ENCODE assay signal across 6 cellular contexts in genomic region chr15:98207928-98208327, GRCh38.
"Had no signal": no experiment of that assay in that cellular context is flagged by ENCODE, and none has a peak within 500 bp of the region (broad histone marks: within the 10 kb centered on the region; RNA-seq: fewer than 3 reads in every experiment).

No MANE protein-coding gene starts in this region.

- DNase-seq: GOT3, H9, HCEC 1CT, KG1 had no signal

- FAIRE-seq: H54, HTR-8/SVneo had no signal
